Comparison of ENCODE assay signal across 8 cellular contexts in genomic region chr19:44657211-44657921, GRCh38.
DNase-seq lines count a peak whose midpoint lies in the region; ATAC-seq and TF ChIP-seq lines count a peak whose summit lies in the region.

No MANE protein-coding gene starts in this region.

- in situ Hi-C loops in astrocyte of the cerebellum (cut with HindIII; ENCODE audit: low sequenced_read_pairs): no loop called here

- DNase-seq in EL (peak; percentile 69), KG1 (lab: John Stamatoyannopoulos, UW) (peak; percentile 44), T-helper 9 cell (peak; percentile 55), astrocyte of the cerebellum (ENCODE audit: low read depth) (no peak), iPS-NIHi11 (ENCODE audit: low spot score) (peak; percentile 89), NCI-H446 treated with DMSO at 0.1 percent for 48 hours (lab: John Stamatoyannopoulos, UW) (no peak)
- peak; percentile 64 to 65 for DNase-seq in stimulated activated CD4-positive, alpha-beta T cell treated with anti-CD3 and anti-CD28 coated beads, Interleukin-1b, Interleukin-23, amount 100 ng/mL, for 4 hours (ENCODE audit: low read depth in 2 of 2)

- H3K4me3 ChIP-seq in astrocyte of the cerebellum (ENCODE audit: low read depth, low read length): no peak overlapping the region

- no peak for ATAC-seq in HG03342 (IDR thresholded peaks at IDR 0.05; ENCODE audit: unreplicated experiment)

- peak; percentile 88 for TF ChIP-seq CTCF in astrocyte of the cerebellum (IDR thresholded peaks at IDR 0.05; ENCODE audit: low read depth, low read length, missing control alignments)

Comparison
In these comparisons a context has a peak if more than half of its experiments do, and no peak if none do; other contexts are left out.
1. DNase-seq: peak in EL (single experiment), KG1 (single experiment), T-helper 9 cell (single experiment), iPS-NIHi11 (single experiment) and stimulated activated CD4-positive, alpha-beta T cell treated with anti-CD3 and anti-CD28 coated beads, Interleukin-1b, Interleukin-23, amount 100 ng/mL, for 4 hours (2 of 2); none in astrocyte of the cerebellum (single experiment) and NCI-H446 treated with DMSO at 0.1 percent for 48 hours (single experiment).